In the genomic region with DNA sequence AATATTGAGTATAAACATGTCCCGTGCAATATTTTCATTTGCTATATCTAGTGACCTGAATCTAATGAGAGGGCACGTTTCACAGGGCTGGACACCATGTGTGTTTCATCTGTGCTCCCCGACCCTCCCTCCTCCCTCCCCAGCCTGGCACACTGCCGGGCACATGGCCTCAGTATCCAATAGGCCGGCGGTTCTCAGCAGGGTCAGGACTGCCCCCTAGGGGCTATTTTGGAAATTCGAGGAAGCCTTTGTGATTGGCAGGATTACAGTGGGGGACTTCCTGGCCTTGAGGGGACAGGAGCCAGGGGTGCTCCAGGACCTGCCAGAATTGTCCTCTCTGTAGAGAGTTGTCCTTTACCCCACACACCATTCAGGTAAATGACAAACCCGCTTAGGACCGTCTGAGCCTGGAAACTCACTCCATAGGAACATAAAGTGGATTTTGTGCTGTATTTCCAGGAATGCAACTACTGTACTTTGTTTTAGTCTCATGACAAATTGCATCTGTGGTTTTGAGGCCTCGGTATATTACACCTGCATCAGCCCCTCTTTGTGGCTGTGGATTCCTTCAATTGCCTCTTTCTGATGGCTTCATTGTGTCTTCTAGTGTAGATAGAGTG, we compare ENCODE assay signal across 8 cellular contexts.
DNase-seq lines count a peak whose midpoint lies in the region; ATAC-seq, FAIRE-seq and TF ChIP-seq lines count a peak whose summit lies in the region.

No MANE protein-coding gene starts in this region.

- intact Hi-C loops in K562 (cut with micrococcal nuclease) (loop anchor here (1.0 to 5.0 kb wide), 2 partner anchors 85 to 447 kb away; no protein-coding TSS in a partner anchor), right lobe of liver (cut with DNase I) (loop anchor here (5.0 kb wide), 2 partner anchors 82 to 167 kb away; no protein-coding TSS in a partner anchor)

- TF ChIP-seq EP300 in K562 (IDR thresholded peaks at IDR 0.05; ENCODE audit: low read length) = no peak

- under 1% methylated on average over 10 of the region's 10 CpGs for WGBS in K562 (ENCODE audit: insufficient coverage, low coverage, missing lambda C conversion rate)
- 19% methylated on average over 6 of the region's 10 CpGs for WGBS in right lobe of liver (ENCODE audit: insufficient coverage, low coverage, low lambda C conversion rate, missing lambda C conversion rate)

- POLR2A ChIA-PET in K562 (lab: Yijun Ruan, JAX) = no interaction called here

- CTCF ChIA-PET in K562 (lab: Yijun Ruan, JAX; ENCODE audit: low intra/inter-chr PET ratio) = interaction anchor here (0.6 to 1.6 kb wide), 3 partner anchors 85 to 1084 kb away, joined by 3 to 10 read pairs (median 8); no protein-coding TSS in a partner anchor

- in situ Hi-C loops in K562 (cut with MboI) = no loop called here

- H3K9me3 ChIP-seq in K562 (replicated peaks; ENCODE audit: control insufficient read depth, insufficient read depth, low read depth, low read length) (no peaks in the 10 kb centered on the region), right lobe of liver (no peaks in the 10 kb centered on the region)

- no peaks in the 10 kb centered on the region for H3K79me2 ChIP-seq in K562 (ENCODE audit: control insufficient read depth, insufficient read depth, low read length)

- TF ChIP-seq CTCF in K562 (IDR thresholded peaks at IDR 0.05 in 2 of 3, conservative IDR thresholded peaks at IDR 0.05 in 1 of 3; ENCODE audit: insufficient read depth in 2 of 3, low read depth in 1 of 3, low read length in 3 of 3) (peak; percentile 80 to 86 (median 84)), right lobe of liver (IDR thresholded peaks at IDR 0.05) (peak; percentile 66 to 77 (median 70))

- no TSS peak for BruUV-seq in K562 (replicated peaks; lab: Mats Ljungman, UMichigan)

- H2AFZ ChIP-seq in K562 (ENCODE audit: low read depth, low read length) = no peak overlapping the region

- H3K27me3 ChIP-seq in K562 (ENCODE audit: control insufficient read depth in 2 of 2, insufficient read depth in 2 of 2, low read length in 2 of 2) = peaks cover 34 to 35% of the 10 kb centered on the region in 2 experiments
- H3K27me3 ChIP-seq in right lobe of liver = no peaks in the 10 kb centered on the region

- TF ChIP-seq POLR2A in K562 (conservative IDR thresholded peaks at IDR 0.05) (no peak), right lobe of liver (IDR thresholded peaks at IDR 0.05) (no peak)

- no peak overlapping the region for H3K4me3 ChIP-seq in K562
- H3K4me3 ChIP-seq in right lobe of liver = no peak overlapping the region

- ATAC-seq in K562 (peak; percentile 93), right lobe of liver (peak; percentile 92 to 97 (median 96)), GM21367 (IDR thresholded peaks at IDR 0.05; ENCODE audit: unreplicated experiment) (no peak), HG02970 (IDR thresholded peaks at IDR 0.05; ENCODE audit: low FRiP score, unreplicated experiment) (no peak), HG03097 (IDR thresholded peaks at IDR 0.05; ENCODE audit: low FRiP score, unreplicated experiment) (no peak)

- DNase-seq in stimulated activated CD4-positive, alpha-beta T cell treated with anti-CD3 and anti-CD28 coated beads, Interleukin-12 subunit alpha, Interleukin-12 subunit beta, amount 100 ng/mL, for 48 hours (ENCODE audit: low read depth in 2 of 3, low spot score in 1 of 3) = peak in 2 of 3 donors; percentile 12 to 20
- DNase-seq in stimulated activated CD4-positive, alpha-beta T cell treated with anti-CD3 and anti-CD28 coated beads, Interleukin-4, amount 100 ng/mL, for 4 hours = no peak
- peak; percentile 2 for DNase-seq in NCI-H1048 (lab: John Stamatoyannopoulos, UW)
- DNase-seq in K562 (ENCODE audit: extremely low read depth in 1 of 4, low spot score in 3 of 4) = peak; percentile 61 to 66 (median 66)
- peak; percentile 77 to 86 (median 79) for DNase-seq in right lobe of liver

- peak overlapping the region; percentile 3; the same call in 1 of the 2 replicates for H3K4me2 ChIP-seq in K562 (ENCODE audit: insufficient read depth, low read length)

- no peak overlapping the region for H3K9ac ChIP-seq in K562 (ENCODE audit: insufficient read depth in 1 of 2, low read depth in 2 of 2, low read length in 2 of 2)

- H3K27ac ChIP-seq in K562 (ENCODE audit: extremely low read depth, low read depth, low read length) (no peak overlapping the region), right lobe of liver (no peak overlapping the region)

- H3K4me1 ChIP-seq in K562 (replicated peaks in 1 of 2; ENCODE audit: control insufficient read depth in 2 of 2, insufficient read depth in 2 of 2, low read length in 2 of 2) (no peaks in the 10 kb centered on the region), right lobe of liver (no peaks in the 10 kb centered on the region)

- H3K9me1 ChIP-seq in K562 (ENCODE audit: control insufficient read depth, insufficient read depth, low read length) = no peaks in the 10 kb centered on the region

- H3K36me3 ChIP-seq in K562 (ENCODE audit: control insufficient read depth, insufficient read depth, low read length) (no peaks in the 10 kb centered on the region), right lobe of liver (no peaks in the 10 kb centered on the region)

- TF ChIP-seq RAD21 in K562 (CRISPR knock-in tag; conservative IDR thresholded peaks at IDR 0.05 in 1 of 2, IDR thresholded peaks at IDR 0.05 in 1 of 2) = peak; percentile 73 to 85

- peaks cover 3% of the 10 kb centered on the region; the same call in 1 of the 2 replicates for H4K20me1 ChIP-seq in K562 (replicated peaks; ENCODE audit: control insufficient read depth, insufficient read depth, low read length)

- peak; percentile 62 for FAIRE-seq in K562 (lab: Jason Lieb, UNC)

TF ChIP-seq in K562, 482 proteins besides CTCF, POLR2A, EP300 and RAD21 (continues in another document):
- TF ChIP-seq, protein P1, sequence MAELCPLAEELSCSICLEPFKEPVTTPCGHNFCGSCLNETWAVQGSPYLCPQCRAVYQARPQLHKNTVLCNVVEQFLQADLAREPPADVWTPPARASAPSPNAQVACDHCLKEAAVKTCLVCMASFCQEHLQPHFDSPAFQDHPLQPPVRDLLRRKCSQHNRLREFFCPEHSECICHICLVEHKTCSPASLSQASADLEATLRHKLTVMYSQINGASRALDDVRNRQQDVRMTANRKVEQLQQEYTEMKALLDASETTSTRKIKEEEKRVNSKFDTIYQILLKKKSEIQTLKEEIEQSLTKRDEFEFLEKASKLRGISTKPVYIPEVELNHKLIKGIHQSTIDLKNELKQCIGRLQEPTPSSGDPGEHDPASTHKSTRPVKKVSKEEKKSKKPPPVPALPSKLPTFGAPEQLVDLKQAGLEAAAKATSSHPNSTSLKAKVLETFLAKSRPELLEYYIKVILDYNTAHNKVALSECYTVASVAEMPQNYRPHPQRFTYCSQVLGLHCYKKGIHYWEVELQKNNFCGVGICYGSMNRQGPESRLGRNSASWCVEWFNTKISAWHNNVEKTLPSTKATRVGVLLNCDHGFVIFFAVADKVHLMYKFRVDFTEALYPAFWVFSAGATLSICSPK (IDR thresholded peaks at IDR 0.05; ENCODE audit: borderline replicate concordance) = no peak
- TF ChIP-seq ZFX (CRISPR knock-in tag; IDR thresholded peaks at IDR 0.05) (no peak), SREBF2 (CRISPR knock-in tag; IDR thresholded peaks at IDR 0.05) (no peak), POLR2AphosphoS2 (IDR thresholded peaks at IDR 0.05; ENCODE audit: low read length) (no peak), ZC3H4 (CRISPR knock-in tag; IDR thresholded peaks at IDR 0.05; ENCODE audit: borderline replicate concordance) (no peak), RCOR1 (IDR thresholded peaks at IDR 0.05; ENCODE audit: borderline replicate concordance in 1 of 2, low read depth in 2 of 2, low read length in 2 of 2) (no peak)
- TF ChIP-seq, protein P2, sequence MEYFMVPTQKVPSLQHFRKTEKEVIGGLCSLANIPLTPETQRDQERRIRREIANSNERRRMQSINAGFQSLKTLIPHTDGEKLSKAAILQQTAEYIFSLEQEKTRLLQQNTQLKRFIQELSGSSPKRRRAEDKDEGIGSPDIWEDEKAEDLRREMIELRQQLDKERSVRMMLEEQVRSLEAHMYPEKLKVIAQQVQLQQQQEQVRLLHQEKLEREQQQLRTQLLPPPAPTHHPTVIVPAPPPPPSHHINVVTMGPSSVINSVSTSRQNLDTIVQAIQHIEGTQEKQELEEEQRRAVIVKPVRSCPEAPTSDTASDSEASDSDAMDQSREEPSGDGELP (CRISPR knock-in tag; IDR thresholded peaks at IDR 0.05; ENCODE audit: borderline replicate concordance) = no peak
- TF ChIP-seq, protein P3, sequence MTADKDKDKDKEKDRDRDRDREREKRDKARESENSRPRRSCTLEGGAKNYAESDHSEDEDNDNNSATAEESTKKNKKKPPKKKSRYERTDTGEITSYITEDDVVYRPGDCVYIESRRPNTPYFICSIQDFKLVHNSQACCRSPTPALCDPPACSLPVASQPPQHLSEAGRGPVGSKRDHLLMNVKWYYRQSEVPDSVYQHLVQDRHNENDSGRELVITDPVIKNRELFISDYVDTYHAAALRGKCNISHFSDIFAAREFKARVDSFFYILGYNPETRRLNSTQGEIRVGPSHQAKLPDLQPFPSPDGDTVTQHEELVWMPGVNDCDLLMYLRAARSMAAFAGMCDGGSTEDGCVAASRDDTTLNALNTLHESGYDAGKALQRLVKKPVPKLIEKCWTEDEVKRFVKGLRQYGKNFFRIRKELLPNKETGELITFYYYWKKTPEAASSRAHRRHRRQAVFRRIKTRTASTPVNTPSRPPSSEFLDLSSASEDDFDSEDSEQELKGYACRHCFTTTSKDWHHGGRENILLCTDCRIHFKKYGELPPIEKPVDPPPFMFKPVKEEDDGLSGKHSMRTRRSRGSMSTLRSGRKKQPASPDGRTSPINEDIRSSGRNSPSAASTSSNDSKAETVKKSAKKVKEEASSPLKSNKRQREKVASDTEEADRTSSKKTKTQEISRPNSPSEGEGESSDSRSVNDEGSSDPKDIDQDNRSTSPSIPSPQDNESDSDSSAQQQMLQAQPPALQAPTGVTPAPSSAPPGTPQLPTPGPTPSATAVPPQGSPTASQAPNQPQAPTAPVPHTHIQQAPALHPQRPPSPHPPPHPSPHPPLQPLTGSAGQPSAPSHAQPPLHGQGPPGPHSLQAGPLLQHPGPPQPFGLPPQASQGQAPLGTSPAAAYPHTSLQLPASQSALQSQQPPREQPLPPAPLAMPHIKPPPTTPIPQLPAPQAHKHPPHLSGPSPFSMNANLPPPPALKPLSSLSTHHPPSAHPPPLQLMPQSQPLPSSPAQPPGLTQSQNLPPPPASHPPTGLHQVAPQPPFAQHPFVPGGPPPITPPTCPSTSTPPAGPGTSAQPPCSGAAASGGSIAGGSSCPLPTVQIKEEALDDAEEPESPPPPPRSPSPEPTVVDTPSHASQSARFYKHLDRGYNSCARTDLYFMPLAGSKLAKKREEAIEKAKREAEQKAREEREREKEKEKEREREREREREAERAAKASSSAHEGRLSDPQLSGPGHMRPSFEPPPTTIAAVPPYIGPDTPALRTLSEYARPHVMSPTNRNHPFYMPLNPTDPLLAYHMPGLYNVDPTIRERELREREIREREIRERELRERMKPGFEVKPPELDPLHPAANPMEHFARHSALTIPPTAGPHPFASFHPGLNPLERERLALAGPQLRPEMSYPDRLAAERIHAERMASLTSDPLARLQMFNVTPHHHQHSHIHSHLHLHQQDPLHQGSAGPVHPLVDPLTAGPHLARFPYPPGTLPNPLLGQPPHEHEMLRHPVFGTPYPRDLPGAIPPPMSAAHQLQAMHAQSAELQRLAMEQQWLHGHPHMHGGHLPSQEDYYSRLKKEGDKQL (CRISPR knock-in tag; IDR thresholded peaks at IDR 0.05; ENCODE audit: borderline replicate concordance) = no peak

Comparison
In these comparisons a context has a peak if more than half of its experiments do, and no peak if none do; other contexts are left out.
1. DNase-seq: peak in stimulated activated CD4-positive, alpha-beta T cell treated with anti-CD3 and anti-CD28 coated beads, Interleukin-12 subunit alpha, Interleukin-12 subunit beta, amount 100 ng/mL, for 48 hours (2 of 3), NCI-H1048 (single experiment), K562 (4 of 4) and right lobe of liver (3 of 3); none in stimulated activated CD4-positive, alpha-beta T cell treated with anti-CD3 and anti-CD28 coated beads, Interleukin-4, amount 100 ng/mL, for 4 hours (0 of 2).
2. ATAC-seq: peak in K562 (single experiment) and right lobe of liver (4 of 4); none in GM21367 (single experiment), HG02970 (single experiment) and HG03097 (single experiment).